9 cellular contexts compared by ENCODE assay signal in the genomic region with DNA sequence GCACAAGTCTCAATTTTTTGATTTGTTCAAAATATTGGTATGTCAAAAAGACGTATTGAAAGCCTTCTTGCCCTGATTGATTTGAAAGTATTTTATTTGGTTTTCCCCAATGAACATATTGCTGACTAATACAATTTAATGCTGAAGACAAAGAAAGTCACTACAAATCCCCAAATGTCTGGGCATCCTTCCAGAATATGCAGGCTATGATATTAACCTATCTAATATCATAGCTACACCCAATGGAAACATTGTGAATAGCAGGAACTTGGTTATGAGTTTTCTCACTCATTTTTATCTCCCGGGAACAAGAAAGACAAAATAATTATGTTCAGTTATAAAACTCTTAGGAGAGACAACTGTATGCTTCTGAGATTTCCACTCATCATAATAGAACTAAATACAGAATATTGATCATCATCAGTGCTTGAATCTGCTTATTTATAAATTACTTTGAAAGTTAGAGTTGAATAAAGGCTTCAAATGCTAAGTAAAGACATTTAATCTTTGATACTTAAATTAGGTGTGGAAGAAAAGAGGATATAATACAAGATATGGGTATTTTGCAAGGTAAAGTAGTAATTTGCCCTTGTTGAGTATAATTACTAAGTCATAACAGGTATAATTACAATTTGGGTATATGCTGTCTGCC.
DNase-seq lines count a peak whose midpoint lies in the region; ATAC-seq, FAIRE-seq and TF ChIP-seq lines count a peak whose summit lies in the region.
"Had no signal": no experiment of that assay in that cellular context is flagged by ENCODE, and none has a peak within 500 bp of the region (broad histone marks: within the 10 kb centered on the region; RNA-seq: fewer than 3 reads in every experiment).

No MANE protein-coding gene starts in this region.

- no peaks in the 10 kb centered on the region for H3K79me2 ChIP-seq in OCI-LY3 (ENCODE audit: low read length)

- H3K27ac ChIP-seq in OCI-LY3 (ENCODE audit: low read length) (no peak overlapping the region), spleen (no peak overlapping the region)
- no peak overlapping the region for H3K27ac ChIP-seq in CD8-positive, alpha-beta memory T cell (ENCODE audit: low read depth, low read length)

- DNase-seq in fibroblast of the conjunctiva (ENCODE audit: low read depth) = peak; percentile 87
- no peak for DNase-seq in spleen
- DNase-seq in activated T-cell treated with anti-CD3 and anti-CD28 coated beads for 4 hours = no peak
- no peak for DNase-seq in frontal cortex (ENCODE audit: low spot score in 2 of 2)
- no peak for DNase-seq in CD8-positive, alpha-beta memory T cell
- DNase-seq in NCI-H187 treated with DMSO at 0.1 percent for 48 hours (lab: John Stamatoyannopoulos, UW) = no peak
- DNase-seq: left colon had no signal

- TF ChIP-seq CTCF in OCI-LY3 (IDR thresholded peaks at IDR 0.05; ENCODE audit: low read depth, low read length) = peak; percentile 90
- TF ChIP-seq CTCF in spleen (IDR thresholded peaks at IDR 0.05 in 8 of 11, conservative IDR thresholded peaks at IDR 0.05 in 3 of 11) = peak in 9 of 11 experiments; percentile 21 to 46 (median 37)

- 41 to 55% (median 47%) methylated on average over 2 of the region's 2 CpGs for WGBS in spleen, 5 donors

- H3K4me1 ChIP-seq in OCI-LY3 (ENCODE audit: low read length) = peaks cover 53% of the 10 kb centered on the region
- peaks cover 0 to 12% (median 1%) of the 10 kb centered on the region in 6 donors for H3K4me1 ChIP-seq in spleen
- H3K4me1 ChIP-seq in CD8-positive, alpha-beta memory T cell (ENCODE audit: insufficient read depth, low read length) = no peaks in the 10 kb centered on the region

- H3K27ac Mint-ChIP-seq in CD8-positive, alpha-beta memory T cell = no peak overlapping the region

- TF ChIP-seq POLR2A in spleen (IDR thresholded peaks at IDR 0.05) = no peak

- H3K4me1 Mint-ChIP-seq in CD8-positive, alpha-beta memory T cell = no peaks in the 10 kb centered on the region

- H3K36me3 ChIP-seq in OCI-LY3 (replicated peaks; ENCODE audit: low read depth, low read length) (no peaks in the 10 kb centered on the region), spleen (no peaks in the 10 kb centered on the region)
- H3K36me3 ChIP-seq in CD8-positive, alpha-beta memory T cell (ENCODE audit: insufficient read depth, low read length) = no peaks in the 10 kb centered on the region

- no peak for FAIRE-seq in frontal cortex (lab: Jason Lieb, UNC)

- peaks cover 0 to 4% (median 2%) of the 10 kb centered on the region in 5 donors for H3K9me3 Mint-ChIP-seq in CD8-positive, alpha-beta memory T cell

- H3K4me3 Mint-ChIP-seq in CD8-positive, alpha-beta memory T cell = no peak overlapping the region

- POLR2A ChIA-PET in CD8-positive, alpha-beta memory T cell (lab: Charles Lee) = no interaction called here

- no peak overlapping the region for H2AFZ ChIP-seq in OCI-LY3 (ENCODE audit: low read depth, low read length)

- no peaks in the 10 kb centered on the region for H4K20me1 ChIP-seq in OCI-LY3 (ENCODE audit: insufficient read depth, low read length)

- H3K27me3 Mint-ChIP-seq in CD8-positive, alpha-beta memory T cell = peaks cover 0 to 1% of the 10 kb centered on the region in 2 donors

- H3K9ac ChIP-seq in OCI-LY3 (ENCODE audit: low read length) = no peak overlapping the region

- H3K27me3 ChIP-seq in OCI-LY3 (ENCODE audit: low read depth, low read length) = no peaks in the 10 kb centered on the region
- H3K27me3 ChIP-seq in spleen (replicated peaks in 1 of 7) = no peaks in the 10 kb centered on the region
- no peaks in the 10 kb centered on the region for H3K27me3 ChIP-seq in CD8-positive, alpha-beta memory T cell (ENCODE audit: insufficient read depth, low read length, poor library complexity, severe bottlenecking)

- H3K4me3 ChIP-seq in OCI-LY3 (ENCODE audit: low read length) = no peak overlapping the region
- no peak overlapping the region for H3K4me3 ChIP-seq in spleen
- H3K4me3 ChIP-seq in CD8-positive, alpha-beta memory T cell (ENCODE audit: low read length) = no peak overlapping the region

- no peaks in the 10 kb centered on the region for H3K36me3 Mint-ChIP-seq in CD8-positive, alpha-beta memory T cell

- no peaks in the 10 kb centered on the region for H3K9me3 ChIP-seq in OCI-LY3 (ENCODE audit: insufficient read depth, low read length)
- H3K9me3 ChIP-seq in spleen = no peaks in the 10 kb centered on the region
- no peaks in the 10 kb centered on the region for H3K9me3 ChIP-seq in CD8-positive, alpha-beta memory T cell (ENCODE audit: low read length)

- intact Hi-C loops in spleen (cut with DNase I; ENCODE audit: low total_unique reads) = loop anchor here (10.0 kb wide), 1 partner anchor 840 kb away; no protein-coding TSS in a partner anchor

- peak; percentile 37 for ATAC-seq in GM18868 (IDR thresholded peaks at IDR 0.05; ENCODE audit: unreplicated experiment)
- ATAC-seq: left colon had no signal

- H3K4me2 ChIP-seq in OCI-LY3 (ENCODE audit: low read length) = peak overlapping the region; percentile 50; the same call in 1 of the 2 replicates

- CTCF ChIA-PET in CD8-positive, alpha-beta memory T cell (lab: Charles Lee) = no interaction called here
